In the genomic region with DNA sequence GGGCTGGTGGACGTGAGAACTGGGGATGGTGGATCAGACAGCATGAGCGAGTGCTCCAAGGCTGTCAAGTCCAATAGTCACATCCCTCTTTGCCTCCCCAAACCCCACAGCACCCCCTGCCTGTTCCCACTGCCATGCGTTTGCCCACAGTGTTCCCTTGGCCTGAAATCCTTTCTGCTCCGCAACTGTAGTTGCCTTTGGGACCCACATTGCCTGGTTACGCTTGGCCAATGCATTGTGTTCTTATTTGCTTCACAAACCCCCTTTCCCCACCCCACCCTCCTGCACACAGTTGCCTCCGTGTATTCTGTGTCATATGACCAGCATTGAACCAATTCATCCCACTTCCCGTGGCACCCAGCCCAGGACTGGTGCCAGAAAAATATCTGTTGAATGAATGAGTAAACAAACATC, we compare ENCODE assay signal across 8 cellular contexts.
A peak's percentile ranks its signal among the peaks of the same experiment; 100 is the strongest.
DNase-seq lines count a peak whose midpoint lies in the region; ATAC-seq and TF ChIP-seq lines count a peak whose summit lies in the region.
"Had no signal": no experiment of that assay in that cellular context is flagged by ENCODE, and none has a peak within 500 bp of the region (broad histone marks: within the 10 kb centered on the region; RNA-seq: fewer than 3 reads in every experiment).

No MANE protein-coding gene starts in this region.

- no peak overlapping the region for H3K4me3 ChIP-seq in GM06990 (replicated peaks; ENCODE audit: low read depth, low read length)
- H3K4me3 ChIP-seq: Peyer's patch had no signal

- DNase-seq in GM06990 (ENCODE audit: extremely low read depth, insufficient read length) = no peak
- DNase-seq in NCI-H2196 treated with DMSO at 0.1 percent for 48 hours (lab: John Stamatoyannopoulos, UW; ENCODE audit: unreplicated experiment) = peak; percentile 73
- peak; percentile 58 for DNase-seq in epidermal melanocyte (ENCODE audit: insufficient read length, low spot score)
- peak; percentile 70 for DNase-seq in putamen (ENCODE audit: low spot score)
- no peak for DNase-seq in AG20443 (ENCODE audit: low spot score)
- DNase-seq in NCI-H446 (lab: John Stamatoyannopoulos, UW) = no peak
- DNase-seq: Peyer's patch had no signal

- no peak for ATAC-seq in HG02678 (IDR thresholded peaks at IDR 0.05; ENCODE audit: unreplicated experiment)

- TF ChIP-seq CTCF in GM06990 (IDR thresholded peaks at IDR 0.05; ENCODE audit: insufficient read depth, low read length, poor library complexity, severe bottlenecking) = peak; percentile 11

- H3K36me3 ChIP-seq in GM06990 (ENCODE audit: control insufficient read depth, insufficient read depth, low read length) = no peaks in the 10 kb centered on the region

- no peaks in the 10 kb centered on the region for H3K27me3 ChIP-seq in GM06990 (replicated peaks; ENCODE audit: control insufficient read depth, insufficient read depth, low read length)
- H3K27me3 ChIP-seq: Peyer's patch had no signal

Comparison
In these comparisons a context has a peak if more than half of its experiments do, and no peak if none do; other contexts are left out.
1. DNase-seq: peak in NCI-H2196 treated with DMSO at 0.1 percent for 48 hours (single experiment), epidermal melanocyte (single experiment) and putamen (single experiment); none in GM06990 (single experiment), AG20443 (single experiment) and NCI-H446 (0 of 2).